Comparison of ENCODE assay signal across 8 cellular contexts in the genomic region with DNA sequence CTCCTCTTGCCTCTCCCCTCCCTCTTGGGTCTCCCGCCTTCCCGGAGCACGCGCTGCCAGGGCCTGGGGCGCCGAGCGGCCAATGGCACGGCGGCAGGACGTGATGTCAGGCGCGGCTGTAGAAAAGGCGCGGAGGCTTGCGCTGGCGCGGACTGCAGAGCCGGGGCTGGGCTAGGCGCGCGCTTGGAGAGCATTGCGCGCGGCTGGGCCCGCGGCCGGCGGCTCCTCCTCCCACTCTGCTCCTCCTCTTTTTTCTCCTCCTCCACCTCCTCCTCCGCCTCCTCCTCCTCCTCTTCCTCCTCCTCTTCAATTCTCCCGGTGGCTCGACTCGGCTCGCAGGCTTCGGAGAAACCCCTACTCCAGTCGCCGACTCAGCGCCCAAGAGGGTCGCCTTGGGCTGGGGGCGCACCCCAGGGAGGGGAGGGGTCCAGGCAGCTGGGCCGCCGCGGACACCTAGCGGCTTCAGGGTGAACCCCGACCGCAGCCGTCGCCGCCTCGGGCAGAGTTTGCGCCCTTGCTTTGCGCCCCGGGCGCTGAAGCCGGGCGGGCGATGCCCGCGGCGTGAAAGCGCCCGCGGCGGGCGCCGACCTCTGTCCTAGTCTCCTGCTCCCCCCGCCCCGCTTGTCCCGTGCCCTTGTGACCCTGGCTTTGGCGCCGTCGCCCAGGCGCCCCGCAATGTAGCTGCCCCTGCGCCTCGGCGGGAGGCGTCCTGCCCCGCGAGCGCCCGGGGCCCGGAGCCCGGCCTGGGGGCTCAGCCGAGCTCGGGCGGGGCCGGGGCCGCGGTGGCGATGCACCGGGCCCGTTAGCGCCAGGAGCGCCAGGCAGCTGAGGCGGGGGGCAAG. TPM values are rescaled to one million over a fixed set of nuclear protein-coding genes. Genes with fewer than 3 reads are reported as not detected.
DNase-seq lines count a peak whose midpoint lies in the region; TF ChIP-seq lines count a peak whose summit lies in the region.

A gene with protein sequence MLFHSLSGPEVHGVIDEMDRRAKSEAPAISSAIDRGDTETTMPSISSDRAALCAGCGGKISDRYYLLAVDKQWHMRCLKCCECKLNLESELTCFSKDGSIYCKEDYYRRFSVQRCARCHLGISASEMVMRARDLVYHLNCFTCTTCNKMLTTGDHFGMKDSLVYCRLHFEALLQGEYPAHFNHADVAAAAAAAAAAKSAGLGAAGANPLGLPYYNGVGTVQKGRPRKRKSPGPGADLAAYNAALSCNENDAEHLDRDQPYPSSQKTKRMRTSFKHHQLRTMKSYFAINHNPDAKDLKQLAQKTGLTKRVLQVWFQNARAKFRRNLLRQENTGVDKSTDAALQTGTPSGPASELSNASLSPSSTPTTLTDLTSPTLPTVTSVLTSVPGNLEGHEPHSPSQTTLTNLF (plus strand): TSS at position 309 of the 842 bp plus-strand sequence. CDS start 581 bp downstream, outside the sequence.

- TF ChIP-seq POLR2A in tibial nerve (IDR thresholded peaks at IDR 0.05) = no peak

- no peaks in the 10 kb centered on the region for H3K36me3 ChIP-seq in KMS-11 (ENCODE audit: insufficient read depth)
- no peaks in the 10 kb centered on the region for H3K36me3 ChIP-seq in endodermal cell (ENCODE audit: control insufficient read depth, insufficient read depth, low read length)
- no peaks in the 10 kb centered on the region for H3K36me3 ChIP-seq in tibial nerve

- TF ChIP-seq EP300 in tibial nerve (IDR thresholded peaks at IDR 0.05) = peak in 1 of 2 donors; percentile 24

- H3K9me3 Mint-ChIP-seq in activated CD4-positive, alpha-beta T cell treated with anti-CD3 and anti-CD28 coated beads, Interleukin-2, amount 10 ng/mL, durations not matched to agents 7 days and 5 days = peaks cover 3% of the 10 kb centered on the region
- H3K9me3 Mint-ChIP-seq in endodermal cell = no peaks in the 10 kb centered on the region

- H3K9me3 ChIP-seq in endodermal cell (ENCODE audit: control insufficient read depth, low read length) (no peaks in the 10 kb centered on the region), tibial nerve (no peaks in the 10 kb centered on the region)

- 1% methylated on average over 20 to 95 of the region's 95 CpGs for WGBS in endodermal cell (ENCODE audit: insufficient coverage in 1 of 2, insufficient read length in 1 of 2), 2 experiments
- WGBS in tibial nerve, 2 donors = 2 to 3% methylated on average over 66 to 91 of the region's 95 CpGs

- H3K4me3 Mint-ChIP-seq in activated CD4-positive, alpha-beta T cell treated with anti-CD3 and anti-CD28 coated beads, Interleukin-2, amount 10 ng/mL, durations not matched to agents 7 days and 5 days = peak within 1 kb of the TSS; percentile 34
- peak within 1 kb of the TSS; percentile 33 for H3K4me3 Mint-ChIP-seq in endodermal cell

- peaks cover 14% of the 10 kb centered on the region for H3K4me1 ChIP-seq in KMS-11 (ENCODE audit: low read depth, poor library complexity, severe bottlenecking)
- no peaks in the 10 kb centered on the region for H3K4me1 ChIP-seq in endodermal cell (ENCODE audit: control insufficient read depth, insufficient read depth, low read length)
- H3K4me1 ChIP-seq in tibial nerve = peaks cover 0 to 78% (median 35%) of the 10 kb centered on the region in 4 donors

- H3K36me3 Mint-ChIP-seq in activated CD4-positive, alpha-beta T cell treated with anti-CD3 and anti-CD28 coated beads, Interleukin-2, amount 10 ng/mL, durations not matched to agents 7 days and 5 days (ENCODE audit: low read depth) = peaks cover 8% of the 10 kb centered on the region
- H3K36me3 Mint-ChIP-seq in endodermal cell (ENCODE audit: low read depth) = no peaks in the 10 kb centered on the region

- TF ChIP-seq CTCF in KMS-11 (conservative IDR thresholded peaks at IDR 0.05; ENCODE audit: low read depth, low read length) (0 out of 2 replicates have a peak, but pooled peaks have one; percentile 29), endodermal cell (conservative IDR thresholded peaks at IDR 0.05) (peak; percentile 60), tibial nerve (IDR thresholded peaks at IDR 0.05) (no peak)

- H3K4me1 Mint-ChIP-seq in activated CD4-positive, alpha-beta T cell treated with anti-CD3 and anti-CD28 coated beads, Interleukin-2, amount 10 ng/mL, durations not matched to agents 7 days and 5 days = peaks cover 17% of the 10 kb centered on the region
- peaks cover 36% of the 10 kb centered on the region for H3K4me1 Mint-ChIP-seq in endodermal cell

- peaks cover 18% of the 10 kb centered on the region for H3K27me3 ChIP-seq in KMS-11 (ENCODE audit: insufficient read depth, low read depth)
- peaks cover 99% of the 10 kb centered on the region for H3K27me3 ChIP-seq in endodermal cell (ENCODE audit: control insufficient read depth, insufficient read depth, low read length, poor library complexity, severe bottlenecking)
- peaks cover 9 to 99% of the 10 kb centered on the region in 2 donors for H3K27me3 ChIP-seq in tibial nerve

- H3K9ac ChIP-seq in KMS-11 (peak within 1 kb of the TSS; percentile 60; the same call in 1 of the 2 replicates), endodermal cell (ENCODE audit: extremely low read depth, low read length, poor library complexity, severe bottlenecking) (no peak within 1 kb of the TSS)

- H3K27me3 Mint-ChIP-seq in activated CD4-positive, alpha-beta T cell treated with anti-CD3 and anti-CD28 coated beads, Interleukin-2, amount 10 ng/mL, durations not matched to agents 7 days and 5 days = peaks cover 70% of the 10 kb centered on the region
- peaks cover 98% of the 10 kb centered on the region for H3K27me3 Mint-ChIP-seq in endodermal cell (ENCODE audit: insufficient read depth)

- H4K20me1 ChIP-seq in KMS-11 (ENCODE audit: insufficient read depth) = no peaks in the 10 kb centered on the region

- no peaks in the 10 kb centered on the region for H3K79me2 ChIP-seq in KMS-11 (ENCODE audit: insufficient read depth, low read depth)

- DNase-seq in activated CD4-positive, alpha-beta T cell treated with anti-CD3 and anti-CD28 coated beads, Interleukin-2, amount 10 ng/mL, durations not matched to agents 7 days and 5 days = no peak
- no peak for DNase-seq in activated CD4-positive, alpha-beta T cell treated with anti-CD3 and anti-CD28 coated beads, Interleukin-2, amount 50 U/mL, for 4 hours
- DNase-seq in RPMI8226 = peak; percentile 81
- DNase-seq in endodermal cell = peak; percentile 97
- DNase-seq in mucosa of gallbladder (ENCODE audit: low spot score) = peak; percentile 42
- DNase-seq in tibial nerve (ENCODE audit: low spot score in 2 of 2) = no peak
- no peak for DNase-seq in effector CD4-positive, alpha-beta T cell

- H3K27ac Mint-ChIP-seq in activated CD4-positive, alpha-beta T cell treated with anti-CD3 and anti-CD28 coated beads, Interleukin-2, amount 10 ng/mL, durations not matched to agents 7 days and 5 days = peak within 1 kb of the TSS; percentile 36
- no peak within 1 kb of the TSS for H3K27ac Mint-ChIP-seq in endodermal cell

- CTCF ChIA-PET in activated CD4-positive, alpha-beta T cell treated with anti-CD3 and anti-CD28 coated beads, Interleukin-2, amount 10 ng/mL, durations not matched to agents 7 days and 5 days (lab: Charles Lee) = no interaction called here

- POLR2A ChIA-PET in activated CD4-positive, alpha-beta T cell treated with anti-CD3 and anti-CD28 coated beads, Interleukin-2, amount 10 ng/mL, durations not matched to agents 7 days and 5 days (lab: Charles Lee) = interaction anchor here (0.6 kb wide), 1 partner anchor 148 kb away, joined by 5 read pairs; no protein-coding TSS in a partner anchor

- H3K4me2 ChIP-seq in KMS-11 = peak within 1 kb of the TSS; percentile 84

- peak within 1 kb of the TSS; percentile 58 for H3K27ac ChIP-seq in KMS-11
- H3K27ac ChIP-seq in endodermal cell (ENCODE audit: low read depth, low read length) = no peak within 1 kb of the TSS
- no peak within 1 kb of the TSS for H3K27ac ChIP-seq in tibial nerve

- peak within 1 kb of the TSS; percentile 90 for H2AFZ ChIP-seq in KMS-11 (ENCODE audit: low read depth)

- H3K4me3 ChIP-seq in KMS-11 (IDR thresholded peaks at IDR 0.05; ENCODE audit: insufficient read depth, low read depth, low read length) = no peak within 1 kb of the TSS
- H3K4me3 ChIP-seq in endodermal cell (ENCODE audit: low read length) = peak within 1 kb of the TSS; percentile 29
- H3K4me3 ChIP-seq in tibial nerve = peak within 1 kb of the TSS; percentile 9 to 36 (median 26)

RNA-seq across cellular contexts. Expression of the gene that starts here (rescaled TPM):
- total RNA-seq in activated CD4-positive, alpha-beta T cell treated with anti-CD3 and anti-CD28 coated beads, Interleukin-2, amount 10 ng/mL, durations not matched to agents 7 days and 5 days = not detected
- under 1 TPM; 0.20 to 0.29 TPM for total RNA-seq in endodermal cell
- polyA plus RNA-seq in endodermal cell (2013, experiment 1 of 2) = 4.2 TPM
- polyA plus RNA-seq in endodermal cell (2013, experiment 2 of 2) = 5.4 TPM
- total RNA-seq in mucosa of gallbladder = 0.17 TPM
- not detected for total RNA-seq in tibial nerve

Comparison
In these comparisons a context has a peak if more than half of its experiments do, and no peak if none do; other contexts are left out.
1. Peak in DNase-seq in mucosa of gallbladder; RNA of the gene not detected or under 1 TPM.
2. DNase-seq: peak in RPMI8226 (single experiment) and endodermal cell (single experiment); none in activated CD4-positive, alpha-beta T cell treated with anti-CD3 and anti-CD28 coated beads, Interleukin-2, amount 10 ng/mL, durations not matched to agents 7 days and 5 days (single experiment), activated CD4-positive, alpha-beta T cell treated with anti-CD3 and anti-CD28 coated beads, Interleukin-2, amount 50 U/mL, for 4 hours (0 of 2), tibial nerve (0 of 2) and effector CD4-positive, alpha-beta T cell (single experiment).
3. CTCF ChIP-seq: peak in KMS-11 (single experiment) and endodermal cell (single experiment); none in tibial nerve (0 of 5).